ENCODE assay signal across 32 cellular contexts in the genomic region with DNA sequence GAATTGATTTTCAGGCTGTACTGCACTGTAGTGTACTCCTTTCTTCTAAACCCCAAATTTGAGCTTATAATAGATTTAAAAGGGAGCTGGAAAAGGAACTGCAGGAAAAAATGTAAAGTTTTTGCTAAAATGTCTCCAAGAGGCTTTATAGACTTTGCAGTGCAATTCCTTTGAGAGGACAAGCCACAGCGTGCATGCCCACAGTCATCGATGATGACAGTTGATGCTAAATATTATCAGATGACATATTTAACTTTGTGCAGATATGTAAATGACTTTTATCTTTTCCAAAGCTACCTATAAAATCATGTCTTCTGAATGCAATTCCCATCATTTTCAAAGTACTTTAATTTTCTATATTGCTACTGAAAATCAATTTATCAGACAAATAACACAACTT. TPM values are rescaled to one million over a fixed set of nuclear protein-coding genes. Genes with fewer than 3 reads are reported as not detected.
"Had no signal": no experiment of that assay in that cellular context is flagged by ENCODE, and none has a peak within 500 bp of the region (broad histone marks: within the 10 kb centered on the region; RNA-seq: fewer than 3 reads in every experiment).

No MANE protein-coding gene starts in this region.

- H3K36me3 ChIP-seq: heart right ventricle, lower lobe of right lung, neural progenitor cell, ovary, right atrium auricular region, right lobe of liver, tibial nerve, uterus had no signal

- H3K4me3 ChIP-seq: heart right ventricle, hepatocyte, lower lobe of right lung, neural progenitor cell, ovary, right atrium auricular region, right lobe of liver, tibial nerve, uterus had no signal

- H3K27ac ChIP-seq: hepatocyte, lower lobe of right lung, neural progenitor cell, ovary, right atrium auricular region, right lobe of liver, tibial nerve had no signal

- H2AFZ ChIP-seq: hepatocyte, neural progenitor cell had no signal

- H3K79me2 ChIP-seq: hepatocyte had no signal

- DNase-seq: islet precursor cell; lower lobe of right lung; mammary epithelial cell; mesenchymal stem cell; naive thymus-derived CD8-positive, alpha-beta T cell; nephron progenitor cell; ovary; right lobe of liver; small intestine; stimulated activated CD4-positive, alpha-beta T cell treated with anti-CD3 and anti-CD28 coated beads, Interleukin-1b, Interleukin-23, amount 100 ng/mL, for 48 hours; stimulated activated CD4-positive, alpha-beta T cell treated with anti-CD3 and anti-CD28 coated beads, Interleukin-2, amount 100 ng/mL, for 48 hours; stimulated activated CD4-positive, alpha-beta T cell treated with anti-CD3 and anti-CD28 coated beads, Interleukin-4, amount 100 ng/mL, for 4 hours; stimulated activated CD8-positive, alpha-beta memory T cell treated with anti-CD3 and anti-CD28 coated beads, Interleukin-4, amount 100 ng/mL, for 48 hours; stimulated activated naive CD4-positive, alpha-beta T cell treated with Interleukin-2 at 50 U/mL for 16 hours; stimulated activated naive CD8-positive, alpha-beta T cell treated with anti-CD3 and anti-CD28 coated beads, Interleukin-15, amount 100 ng/mL, for 72 hours; substantia nigra; uterus had no signal

- ATAC-seq: left lobe of liver; lower lobe of right lung; naive thymus-derived CD8-positive, alpha-beta T cell; right lobe of liver; stimulated activated memory B cell treated with anti-CD40 and anti-IgM and Interleukin-4, amounts not matched to agents 10 μg/mL and 1 μg/mL and 100 μg/mL, for 72 hours; stimulated activated naive CD8-positive, alpha-beta T cell treated with anti-CD3 and anti-CD28 coated beads, Interleukin-15, amount 100 ng/mL, for 72 hours had no signal

- H3K4me1 ChIP-seq: lower lobe of right lung, neural progenitor cell, right lobe of liver, tibial nerve, uterus had no signal

- H3K9me3 ChIP-seq: heart right ventricle, lower lobe of right lung, ovary, right atrium auricular region, right lobe of liver, tibial nerve, uterus had no signal

- H3K9ac ChIP-seq: neural progenitor cell had no signal

- H3K27me3 ChIP-seq: heart right ventricle, hepatocyte, neural progenitor cell, ovary, right atrium auricular region, right lobe of liver, tibial nerve, uterus had no signal

- H3K4me2 ChIP-seq: hepatocyte, neural progenitor cell had no signal

RNA-seq across cellular contexts. Expression of a gene that starts 24.3 kb away (rescaled TPM):
- total RNA-seq: heart right ventricle; hepatocyte; kidney epithelial cell; left lobe of liver; liver; lower lobe of right lung; mammary epithelial cell; mononuclear cell; naive thymus-derived CD8-positive, alpha-beta T cell; omental fat pad; ovary; progenitor cell of endocrine pancreas; pulmonary artery endothelial cell; renal cortical epithelial cell; right atrium auricular region; right lobe of liver; ureter; uterus had no signal
- polyA plus RNA-seq: heart right ventricle; hepatocyte; liver; mammary epithelial cell; naive thymus-derived CD8-positive, alpha-beta T cell; small intestine had no signal
